ENCODE assay signal across 25 cellular contexts in the genomic region with DNA sequence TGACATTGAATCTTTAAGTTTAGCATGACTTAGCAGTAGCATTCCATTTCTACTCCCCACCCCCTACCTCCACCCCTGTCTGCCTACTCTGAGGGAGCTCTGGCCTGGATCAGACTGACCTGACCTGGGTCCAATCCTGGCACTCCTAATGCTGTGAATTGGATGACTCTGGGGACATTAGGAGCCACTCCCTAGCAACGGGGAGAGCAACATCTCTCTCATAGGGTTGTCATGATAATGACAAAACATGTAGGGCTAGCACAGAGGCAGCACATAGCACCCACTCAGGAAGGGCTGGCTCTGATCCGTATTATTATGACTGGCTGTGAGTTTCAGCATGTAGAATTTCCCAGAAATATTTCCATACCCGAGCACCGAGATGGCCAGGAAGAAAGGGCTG. TPM values are rescaled to one million over a fixed set of nuclear protein-coding genes. Genes with fewer than 3 reads are reported as not detected.
DNase-seq lines count a peak whose midpoint lies in the region; ATAC-seq and TF ChIP-seq lines count a peak whose summit lies in the region.
"Had no signal": no experiment of that assay in that cellular context is flagged by ENCODE, and none has a peak within 500 bp of the region (broad histone marks: within the 10 kb centered on the region; RNA-seq: fewer than 3 reads in every experiment).

No MANE protein-coding gene starts in this region.

- intact Hi-C loops in mucosa of descending colon (cut with DNase I, micrococcal nuclease), result no loop called here
- intact Hi-C loops in activated CD4-positive, alpha-beta memory T cell treated with anti-CD3 and anti-CD28 coated beads for 36 hours (cut with micrococcal nuclease), result no loop called here

- no peaks in the 10 kb centered on the region for H3K4me1 Mint-ChIP-seq in activated CD4-positive, alpha-beta memory T cell treated with anti-CD3 and anti-CD28 coated beads for 36 hours (ENCODE audit: low read depth)
- H3K4me1 Mint-ChIP-seq in stimulated activated naive B cell treated with anti-CD40 and anti-IgM and Interleukin-4, amounts not matched to agents 10 μg/mL and 1 μg/mL and 100 μg/mL, for 72 hours, result peaks cover 10 to 16% of the 10 kb centered on the region in 2 donors
- peaks cover 2% of the 10 kb centered on the region for H3K4me1 Mint-ChIP-seq in neural progenitor cell
- H3K4me1 Mint-ChIP-seq: activated naive CD8-positive, alpha-beta T cell treated with anti-CD3 and anti-CD28 coated beads, Interleukin-2, amount 50 U/mL, for 24 hours had no signal

- H3K27me3 ChIP-seq in GM23248 (replicated peaks; ENCODE audit: insufficient read depth) (no peaks in the 10 kb centered on the region), neural progenitor cell (no peaks in the 10 kb centered on the region)
- H3K27me3 ChIP-seq: breast epithelium, Peyer's patch, stomach had no signal

- no peaks in the 10 kb centered on the region for H3K27me3 Mint-ChIP-seq in activated CD4-positive, alpha-beta memory T cell treated with anti-CD3 and anti-CD28 coated beads for 36 hours
- no peaks in the 10 kb centered on the region for H3K27me3 Mint-ChIP-seq in stimulated activated naive B cell treated with anti-CD40 and anti-IgM and Interleukin-4, amounts not matched to agents 10 μg/mL and 1 μg/mL and 100 μg/mL, for 72 hours
- peaks cover 2% of the 10 kb centered on the region for H3K27me3 Mint-ChIP-seq in neural progenitor cell (ENCODE audit: insufficient read depth, low read depth)
- H3K27me3 Mint-ChIP-seq: activated B cell treated with CpG ODN at 0.5 μM for 24 hours; activated naive CD8-positive, alpha-beta T cell treated with anti-CD3 and anti-CD28 coated beads, Interleukin-2, amount 50 U/mL, for 24 hours; IgD-negative memory B cell had no signal

- peak overlapping the region; percentile 33 for H3K4me2 ChIP-seq in GM23248 (ENCODE audit: unreplicated experiment)
- no peak overlapping the region for H3K4me2 ChIP-seq in neural progenitor cell

- H3K9ac ChIP-seq in GM23248, result peak overlapping the region; percentile 79
- H3K9ac ChIP-seq in neural progenitor cell, result no peak overlapping the region

- H3K36me3 ChIP-seq in GM23248 (ENCODE audit: low read depth), result no peaks in the 10 kb centered on the region
- no peaks in the 10 kb centered on the region for H3K36me3 ChIP-seq in mucosa of descending colon (ENCODE audit: low read depth)
- no peaks in the 10 kb centered on the region for H3K36me3 ChIP-seq in neural progenitor cell
- H3K36me3 ChIP-seq: breast epithelium had no signal

- H3F3A ChIP-seq in GM23248 (ENCODE audit: insufficient read depth) (0 out of 2 replicates have a peak, but pooled peaks cover 4% of the 10 kb centered on the region), neural progenitor cell (ENCODE audit: low read depth) (no peaks in the 10 kb centered on the region)

- no peak overlapping the region for H2AFZ ChIP-seq in GM23248
- no peak overlapping the region for H2AFZ ChIP-seq in neural progenitor cell (replicated peaks)

- H3K27ac ChIP-seq in GM23248, result peak overlapping the region; percentile 93
- H3K27ac ChIP-seq in temporal lobe (ENCODE audit: low read depth, low read length), result peak overlapping the region; percentile 10
- H3K27ac ChIP-seq in neural progenitor cell, result no peak overlapping the region
- H3K27ac ChIP-seq: breast epithelium, Peyer's patch, SK-N-MC had no signal

- 8 to 26% methylated on average over 4 of the region's 4 CpGs for WGBS in GM23248 (ENCODE audit: low coverage in 1 of 2, low lambda C conversion rate in 2 of 2, missing lambda C conversion rate in 2 of 2), 2 experiments

- peaks cover 39% of the 10 kb centered on the region for H3K36me3 Mint-ChIP-seq in activated CD4-positive, alpha-beta memory T cell treated with anti-CD3 and anti-CD28 coated beads for 36 hours
- H3K36me3 Mint-ChIP-seq in stimulated activated naive B cell treated with anti-CD40 and anti-IgM and Interleukin-4, amounts not matched to agents 10 μg/mL and 1 μg/mL and 100 μg/mL, for 72 hours, result peaks cover 38 to 64% of the 10 kb centered on the region in 2 donors
- peaks cover 35% of the 10 kb centered on the region for H3K36me3 Mint-ChIP-seq in neural progenitor cell
- H3K36me3 Mint-ChIP-seq: IgD-negative memory B cell had no signal

- CTCF ChIA-PET in activated CD4-positive, alpha-beta memory T cell treated with anti-CD3 and anti-CD28 coated beads for 36 hours (lab: Charles Lee), result no interaction called here

- no peak overlapping the region for H3K27ac Mint-ChIP-seq in activated CD4-positive, alpha-beta memory T cell treated with anti-CD3 and anti-CD28 coated beads for 36 hours
- H3K27ac Mint-ChIP-seq in stimulated activated naive B cell treated with anti-CD40 and anti-IgM and Interleukin-4, amounts not matched to agents 10 μg/mL and 1 μg/mL and 100 μg/mL, for 72 hours, result no peak overlapping the region
- H3K27ac Mint-ChIP-seq in neural progenitor cell, result no peak overlapping the region
- H3K27ac Mint-ChIP-seq: activated B cell treated with CpG ODN at 0.5 μM for 24 hours; activated naive CD8-positive, alpha-beta T cell treated with anti-CD3 and anti-CD28 coated beads, Interleukin-2, amount 50 U/mL, for 24 hours had no signal

- H3K9me3 ChIP-seq in GM23248 (ENCODE audit: low read depth) (no peaks in the 10 kb centered on the region), mucosa of descending colon (no peaks in the 10 kb centered on the region), neural progenitor cell (ENCODE audit: low read depth) (no peaks in the 10 kb centered on the region)
- H3K9me3 ChIP-seq: breast epithelium, Peyer's patch, stomach had no signal

- ATAC-seq in mucosa of descending colon, result peak; percentile 48
- no peak for ATAC-seq in stimulated activated naive B cell treated with anti-CD40 and anti-IgM and Interleukin-4, amounts not matched to agents 10 μg/mL and 1 μg/mL and 100 μg/mL, for 72 hours (replicated peaks)
- ATAC-seq: activated naive CD8-positive, alpha-beta T cell treated with anti-CD3 and anti-CD28 coated beads, Interleukin-2, amount 50 U/mL, for 24 hours had no signal

- DNase-seq in GM23248, result peak; percentile 93
- peak; percentile 48 for DNase-seq in fibroblast of mammary gland (ENCODE audit: low read depth)
- no peak for DNase-seq in mucosa of descending colon
- DNase-seq in activated CD4-positive, alpha-beta memory T cell treated with anti-CD3 and anti-CD28 coated beads for 36 hours, result no peak
- no peak for DNase-seq in mucosa of gallbladder (ENCODE audit: low spot score)
- no peak for DNase-seq in stimulated activated naive B cell treated with anti-CD40 and anti-IgM and Interleukin-4, amounts not matched to agents 10 μg/mL and 1 μg/mL and 100 μg/mL, for 72 hours
- no peak for DNase-seq in neural progenitor cell (ENCODE audit: low spot score)
- DNase-seq: activated B cell treated with CpG ODN at 0.5 μM for 24 hours; activated CD8-positive, alpha-beta memory T cell treated with anti-CD3 and anti-CD28 coated beads for 24 hours; activated naive CD8-positive, alpha-beta T cell treated with anti-CD3 and anti-CD28 coated beads, Interleukin-2, amount 50 U/mL, for 24 hours; DMS79; glutamatergic neuron; MV-4-11; NCI-H187 treated with DMSO at 0.1 percent for 48 hours; NCI-H446; Peyer's patch; stomach had no signal

- no peaks in the 10 kb centered on the region for H3K9me3 Mint-ChIP-seq in activated CD4-positive, alpha-beta memory T cell treated with anti-CD3 and anti-CD28 coated beads for 36 hours
- no peaks in the 10 kb centered on the region for H3K9me3 Mint-ChIP-seq in stimulated activated naive B cell treated with anti-CD40 and anti-IgM and Interleukin-4, amounts not matched to agents 10 μg/mL and 1 μg/mL and 100 μg/mL, for 72 hours
- no peaks in the 10 kb centered on the region for H3K9me3 Mint-ChIP-seq in neural progenitor cell
- H3K9me3 Mint-ChIP-seq: activated B cell treated with CpG ODN at 0.5 μM for 24 hours; activated naive CD8-positive, alpha-beta T cell treated with anti-CD3 and anti-CD28 coated beads, Interleukin-2, amount 50 U/mL, for 24 hours; IgD-negative memory B cell; T-helper 2 cell treated with Interferon-gamma antibody and Interleukin-4, amounts not matched to agents 5 μg/mL and 100 μg/mL, for 36 hours had no signal

- no peak for TF ChIP-seq CTCF in fibroblast of mammary gland (conservative IDR thresholded peaks at IDR 0.05; ENCODE audit: control insufficient read depth, insufficient read depth, low read depth, low read length)
- no peak for TF ChIP-seq CTCF in mucosa of descending colon (IDR thresholded peaks at IDR 0.05)
- no peak for TF ChIP-seq CTCF in neural progenitor cell (IDR thresholded peaks at IDR 0.05)

- H3K9me2 ChIP-seq in GM23248 (ENCODE audit: insufficient read depth), result no peaks in the 10 kb centered on the region

- H3K4me3 Mint-ChIP-seq in activated CD4-positive, alpha-beta memory T cell treated with anti-CD3 and anti-CD28 coated beads for 36 hours, result no peak overlapping the region
- H3K4me3 Mint-ChIP-seq in stimulated activated naive B cell treated with anti-CD40 and anti-IgM and Interleukin-4, amounts not matched to agents 10 μg/mL and 1 μg/mL and 100 μg/mL, for 72 hours, result no peak overlapping the region
- H3K4me3 Mint-ChIP-seq in neural progenitor cell, result no peak overlapping the region
- H3K4me3 Mint-ChIP-seq: activated B cell treated with CpG ODN at 0.5 μM for 24 hours; activated naive CD8-positive, alpha-beta T cell treated with anti-CD3 and anti-CD28 coated beads, Interleukin-2, amount 50 U/mL, for 24 hours; IgD-negative memory B cell; T-helper 2 cell treated with Interferon-gamma antibody and Interleukin-4, amounts not matched to agents 5 μg/mL and 100 μg/mL, for 36 hours had no signal

- no peaks in the 10 kb centered on the region for H3K79me2 ChIP-seq in GM23248 (ENCODE audit: insufficient read depth)
- no peaks in the 10 kb centered on the region for H3K79me2 ChIP-seq in neural progenitor cell (ENCODE audit: low read depth)

- H3K4me1 ChIP-seq in GM23248 (ENCODE audit: insufficient read depth) (peaks cover 24% of the 10 kb centered on the region), mucosa of descending colon (ENCODE audit: low read depth) (no peaks in the 10 kb centered on the region), neural progenitor cell (no peaks in the 10 kb centered on the region)
- H3K4me1 ChIP-seq: breast epithelium, Peyer's patch, stomach had no signal

- H3K4me3 ChIP-seq in GM23248 (no peak overlapping the region), fibroblast of mammary gland (ENCODE audit: control insufficient read depth, low read depth, low read length) (no peak overlapping the region), mucosa of descending colon (no peak overlapping the region), neural progenitor cell (no peak overlapping the region)
- H3K4me3 ChIP-seq: breast epithelium, Peyer's patch, SK-N-MC, stomach had no signal

- in situ Hi-C loops in GM23248 (cut with MboI), result no loop called here

- no peaks in the 10 kb centered on the region for H4K20me1 ChIP-seq in GM23248 (ENCODE audit: insufficient read depth)
- no peaks in the 10 kb centered on the region for H4K20me1 ChIP-seq in neural progenitor cell (ENCODE audit: low read depth)

- POLR2A ChIA-PET in activated CD4-positive, alpha-beta memory T cell treated with anti-CD3 and anti-CD28 coated beads for 36 hours (lab: Charles Lee), result no interaction called here

RNA-seq across cellular contexts. Expression of gene CABIN1, which starts 40.5 kb away (rescaled TPM):
- total RNA-seq in GM23248 (2014; rRNA removed; shearing (Covaris generic)), result 21.5 and 28.7 TPM in 2 replicates
- polyA plus RNA-seq in GM23248 (2016; fragmentation: Nextera tagmentation; extraction: Ambion mirVana), result 10.6 and 14.3 TPM in 2 replicates
- total RNA-seq in mucosa of descending colon (10 to 100 TPM; 66.8 to 87.4 (median 79.2) TPM), temporal lobe (41.3 TPM), mucosa of gallbladder (88.0 TPM), neural progenitor cell (ENCODE audit: low replicate concordance) (35.6 and 52.7 TPM in 2 replicates)
- total RNA-seq in activated CD4-positive, alpha-beta memory T cell treated with anti-CD3 and anti-CD28 coated beads for 36 hours, result 10 to 100 TPM; 76.6 to 79.9 TPM

RNA-seq across cellular contexts. Expression of gene GSTT4, which starts 46.3 kb away (rescaled TPM):
- total RNA-seq in GM23248 (2014; rRNA removed; shearing (Covaris generic)), result not detected in 2 replicates
- not detected in 2 replicates for polyA plus RNA-seq in GM23248 (2016; fragmentation: Nextera tagmentation; extraction: Ambion mirVana)
- total RNA-seq in mucosa of descending colon, result not detected
- total RNA-seq in temporal lobe, result not detected
- total RNA-seq in activated CD4-positive, alpha-beta memory T cell treated with anti-CD3 and anti-CD28 coated beads for 36 hours, result not detected
- not detected for total RNA-seq in mucosa of gallbladder
- total RNA-seq in neural progenitor cell (ENCODE audit: low replicate concordance), result not detected in 2 replicates
- total RNA-seq: activated B cell treated with CpG ODN at 0.5 μM for 24 hours, breast epithelium, epithelial cell of proximal tubule, liver, omental fat pad, Peyer's patch, stomach had no signal
- polyA plus RNA-seq: IgD-negative memory B cell, liver, stomach had no signal

Comparison
In these comparisons a context has a peak if more than half of its experiments do, and no peak if none do; other contexts are left out.
1. DNase-seq: peak in GM23248 (single experiment) and fibroblast of mammary gland (single experiment); none in mucosa of descending colon (0 of 3), activated CD4-positive, alpha-beta memory T cell treated with anti-CD3 and anti-CD28 coated beads for 36 hours (single experiment), mucosa of gallbladder (single experiment), stimulated activated naive B cell treated with anti-CD40 and anti-IgM and Interleukin-4, amounts not matched to agents 10 μg/mL and 1 μg/mL and 100 μg/mL, for 72 hours (single experiment) and neural progenitor cell (single experiment).